Comparison of ENCODE assay signal across 10 cellular contexts in genomic region chr2:167553635-167554034, GRCh38.
"Had no signal": no experiment of that assay in that cellular context is flagged by ENCODE, and none has a peak within 500 bp of the region (broad histone marks: within the 10 kb centered on the region; RNA-seq: fewer than 3 reads in every experiment).

No MANE protein-coding gene starts in this region.

- H2AFZ ChIP-seq: GM23338 had no signal

- H3K36me3 Mint-ChIP-seq: IgD-negative memory B cell had no signal

- H3K27ac Mint-ChIP-seq: GM23338, H9, HFFc6, IgD-negative memory B cell had no signal

- ATAC-seq: GM23338, HepG2 had no signal

- DNase-seq: H9, HCEC 1CT, HFFc6, KG1 had no signal

- H3K4me3 ChIP-seq: GM23338 had no signal

- H3K27ac ChIP-seq: HL-60 had no signal

- H3K4me2 ChIP-seq: GM23338 had no signal

- FAIRE-seq: H1, H54, HepG2 had no signal
